In the genomic region with DNA sequence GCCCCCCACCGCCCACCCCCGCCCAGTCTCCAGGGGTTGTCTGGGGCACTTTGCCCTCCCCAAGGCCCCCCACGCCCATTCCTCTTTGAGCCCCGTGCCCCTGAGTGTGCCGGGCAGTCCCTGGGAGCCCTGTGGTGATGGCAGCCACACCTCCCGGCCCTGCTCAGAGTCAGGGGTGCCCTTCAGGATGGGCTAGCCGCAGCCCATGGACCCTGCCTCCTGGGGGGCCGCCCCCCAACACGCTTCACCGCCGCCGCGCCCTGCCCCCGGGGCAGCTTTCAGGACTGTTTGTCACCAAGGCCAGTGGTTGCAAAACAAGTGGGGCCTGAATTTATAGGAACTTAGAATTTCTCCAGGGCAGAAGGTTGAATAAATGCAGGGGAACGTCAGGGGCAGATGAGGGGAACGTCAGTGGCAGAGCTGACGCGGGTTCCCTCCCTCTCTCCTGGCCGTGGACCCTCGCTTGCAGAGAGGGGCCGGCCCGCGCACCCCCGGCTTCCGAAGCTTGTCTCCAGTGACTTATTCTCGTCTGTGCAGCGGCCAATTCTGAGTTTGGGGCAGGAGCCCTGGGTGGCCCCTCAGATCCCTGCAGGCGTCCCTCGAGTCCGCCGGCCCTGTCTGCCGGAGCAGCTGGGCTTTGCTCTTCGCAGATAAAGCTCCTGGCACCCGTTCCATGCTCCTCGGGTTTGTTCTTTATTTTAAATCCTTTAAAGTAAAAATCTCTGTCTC, we compare ENCODE assay signal across 15 cellular contexts. TPM values are rescaled to one million over a fixed set of nuclear protein-coding genes. Genes with fewer than 3 reads are reported as not detected.
DNase-seq lines count a peak whose midpoint lies in the region; ATAC-seq and TF ChIP-seq lines count a peak whose summit lies in the region.
"Had no signal": no experiment of that assay in that cellular context is flagged by ENCODE, and none has a peak within 500 bp of the region (broad histone marks: within the 10 kb centered on the region; RNA-seq: fewer than 3 reads in every experiment).

No MANE protein-coding gene starts in this region.

- peak overlapping the region in 1 of 4 donors; percentile 31 for H3K27ac ChIP-seq in Peyer's patch
- peak overlapping the region; percentile 57 for H3K27ac ChIP-seq in fibroblast of lung (ENCODE audit: insufficient read depth, low read length)
- H3K27ac ChIP-seq in thyroid gland = peak overlapping the region in 2 of 3 donors; percentile 36
- H3K27ac ChIP-seq in foreskin keratinocyte = no peak overlapping the region

- no peak overlapping the region for H3K4me3 ChIP-seq in Peyer's patch
- H3K4me3 ChIP-seq in fibroblast of lung (replicated peaks in 1 of 4; ENCODE audit: control extremely low read depth in 1 of 4, insufficient read depth in 1 of 4, low read depth in 3 of 4, low read length in 4 of 4) = no peak overlapping the region
- no peak overlapping the region for H3K4me3 ChIP-seq in thyroid gland (replicated peaks in 1 of 3)

- H3K4me1 ChIP-seq in Peyer's patch (peaks cover 0 to 10% (median 0%) of the 10 kb centered on the region in 4 donors), fibroblast of lung (ENCODE audit: control insufficient read depth, extremely low read depth, insufficient read depth, low read length) (peaks cover 15% of the 10 kb centered on the region), thyroid gland (peaks cover 0 to 12% of the 10 kb centered on the region in 2 donors), foreskin keratinocyte (no peaks in the 10 kb centered on the region)

- no peaks in the 10 kb centered on the region for H4K20me1 ChIP-seq in fibroblast of lung (ENCODE audit: control insufficient read depth, extremely low read depth, insufficient read depth, low read length)

- DNase-seq in Peyer's patch (peak in 2 of 3 donors; percentile 37 to 42), fibroblast of lung (ENCODE audit: low read depth in 2 of 2) (peak in 1 of 2 donors; percentile 27), thyroid gland (peak in 1 of 2 donors; percentile 13), amygdala (lab: John Stamatoyannopoulos, UW) (no peak), foreskin keratinocyte (no peak)
- DNase-seq: activated CD4-positive, CD25-positive, alpha-beta regulatory T cell; activated gamma-delta T cell; effector memory CD8-positive, alpha-beta T cell; foreskin fibroblast; NCI-H1930; NCI-H526 had no signal

- peak overlapping the region; percentile 53 to 78 (median 70) for H3K27ac Mint-ChIP-seq in nephron
- H3K27ac Mint-ChIP-seq: effector memory CD8-positive, alpha-beta T cell had no signal

- ATAC-seq in foreskin keratinocyte (no peak), GM21737 (IDR thresholded peaks at IDR 0.05; ENCODE audit: unreplicated experiment) (no peak)
- ATAC-seq: effector memory CD8-positive, alpha-beta T cell had no signal

- H3K4me1 Mint-ChIP-seq in nephron = peaks cover 51% of the 10 kb centered on the region

- H3K27me3 ChIP-seq in Peyer's patch = no peaks in the 10 kb centered on the region
- peaks cover 9% of the 10 kb centered on the region for H3K27me3 ChIP-seq in fibroblast of lung (ENCODE audit: control insufficient read depth, insufficient read depth, low read length)
- no peaks in the 10 kb centered on the region for H3K27me3 ChIP-seq in thyroid gland
- H3K27me3 ChIP-seq in foreskin keratinocyte = peaks cover 18% of the 10 kb centered on the region
- H3K27me3 ChIP-seq: tibial nerve had no signal

- H3K36me3 ChIP-seq in Peyer's patch (no peaks in the 10 kb centered on the region), fibroblast of lung (ENCODE audit: control insufficient read depth, insufficient read depth, low read length) (no peaks in the 10 kb centered on the region), thyroid gland (no peaks in the 10 kb centered on the region)
- H3K36me3 ChIP-seq: tibial nerve had no signal

- no peaks in the 10 kb centered on the region for H3K79me2 ChIP-seq in fibroblast of lung (ENCODE audit: control insufficient read depth, insufficient read depth, low read length)
- H3K79me2 ChIP-seq: parathyroid adenoma had no signal

- H2AFZ ChIP-seq in fibroblast of lung (ENCODE audit: low read length) = no peak overlapping the region

- TF ChIP-seq POLR2A in Peyer's patch (IDR thresholded peaks at IDR 0.05) (no peak), thyroid gland (IDR thresholded peaks at IDR 0.05) (no peak)

- peaks cover 3% of the 10 kb centered on the region for H3K36me3 Mint-ChIP-seq in nephron (ENCODE audit: low read depth)

- H3K4me2 ChIP-seq in fibroblast of lung (ENCODE audit: extremely low read depth, insufficient read depth, low read length) = peak overlapping the region; percentile 96

- H3K9me3 Mint-ChIP-seq in nephron = peaks cover 12% of the 10 kb centered on the region
- H3K9me3 Mint-ChIP-seq: effector memory CD8-positive, alpha-beta T cell had no signal

- intact Hi-C loops in thyroid gland (cut with DNase I) = no loop called here

- no peak for TF ChIP-seq CTCF in Peyer's patch (IDR thresholded peaks at IDR 0.05)
- no peak for TF ChIP-seq CTCF in fibroblast of lung (conservative IDR thresholded peaks at IDR 0.05 in 1 of 2, IDR thresholded peaks at IDR 0.05 in 1 of 2; ENCODE audit: low read depth in 1 of 2, low read length in 2 of 2)
- TF ChIP-seq CTCF in nephron (IDR thresholded peaks at IDR 0.05; ENCODE audit: unreplicated experiment in 3 of 3) = no peak
- TF ChIP-seq CTCF in thyroid gland (IDR thresholded peaks at IDR 0.05) = no peak
- TF ChIP-seq CTCF in foreskin keratinocyte (conservative IDR thresholded peaks at IDR 0.05) = no peak

- H3K27me3 Mint-ChIP-seq in nephron (ENCODE audit: low read depth) = peaks cover 39% of the 10 kb centered on the region

- peak overlapping the region in 2 of 3 experiments; percentile 33 to 59 for H3K4me3 Mint-ChIP-seq in nephron
- H3K4me3 Mint-ChIP-seq: effector memory CD8-positive, alpha-beta T cell had no signal

- no peaks in the 10 kb centered on the region for H3K9me3 ChIP-seq in Peyer's patch
- H3K9me3 ChIP-seq in fibroblast of lung (ENCODE audit: control insufficient read depth, insufficient read depth, low read depth, low read length) = no peaks in the 10 kb centered on the region
- H3K9me3 ChIP-seq in thyroid gland = no peaks in the 10 kb centered on the region

- H3K9ac ChIP-seq in fibroblast of lung (ENCODE audit: insufficient read depth, low read length) = peak overlapping the region; percentile 45
- H3K9ac ChIP-seq: parathyroid adenoma had no signal

- 74 to 77% methylated on average over 26 to 31 of the region's 35 CpGs for WGBS in thyroid gland, 2 donors

RNA-seq across cellular contexts. Expression of gene ADARB1, which starts 41.2 kb away (rescaled TPM):
- 10 to 100 TPM in 2 of 4 donors, 1 to 10 TPM in 2; 7.4 to 47.9 (median 10.0) TPM for total RNA-seq in Peyer's patch
- total RNA-seq in fibroblast of lung = 22.9 and 25.3 TPM in 2 replicates
- 10.1 and 20.2 TPM in 2 replicates for polyA plus RNA-seq in fibroblast of lung
- polyA plus RNA-seq in fibroblast of lung (2012) = 12.0 and 30.4 TPM in 2 replicates
- 31.2 and 60.6 TPM in 2 replicates for polyA minus RNA-seq in fibroblast of lung (ENCODE audit: low replicate concordance)
- 10 to 100 TPM in 2 of 4 donors, 1 to 10 TPM in 2; 5.0 to 20.2 (median 10.1) TPM for total RNA-seq in thyroid gland
- 23.7 and 29.2 TPM in 2 replicates for total RNA-seq in foreskin keratinocyte
- polyA plus RNA-seq in foreskin keratinocyte = 11.6 and 12.0 TPM in 2 replicates

Comparison
In these comparisons a context has a peak if more than half of its experiments do, and no peak if none do; other contexts are left out.
1. DNase-seq: peak in Peyer's patch (2 of 3); none in amygdala (0 of 56) and foreskin keratinocyte (0 of 2).